ENCODE assay signal across 9 cellular contexts in genomic region chr7:94087664-94088352, GRCh38.
A peak's percentile ranks its signal among the peaks of the same experiment; 100 is the strongest.
DNase-seq lines count a peak whose midpoint lies in the region; ATAC-seq and TF ChIP-seq lines count a peak whose summit lies in the region.
"Had no signal": no experiment of that assay in that cellular context is flagged by ENCODE, and none has a peak within 500 bp of the region (broad histone marks: within the 10 kb centered on the region; RNA-seq: fewer than 3 reads in every experiment).

No MANE protein-coding gene starts in this region.

- H3K27me3 Mint-ChIP-seq in naive thymus-derived CD8-positive, alpha-beta T cell, result peaks cover 9 to 38% (median 26%) of the 10 kb centered on the region in 5 donors

- H3K27me3 ChIP-seq in esophagus squamous epithelium, result no peaks in the 10 kb centered on the region
- H3K27me3 ChIP-seq in thoracic aorta (replicated peaks; ENCODE audit: insufficient read depth), result no peaks in the 10 kb centered on the region

- POLR2A ChIA-PET in naive thymus-derived CD8-positive, alpha-beta T cell (lab: Charles Lee), result no interaction called here

- H3K36me3 Mint-ChIP-seq in naive thymus-derived CD8-positive, alpha-beta T cell, result no peaks in the 10 kb centered on the region

- peak overlapping the region in 5 of 10 donors; percentile 17 to 76 (median 50) for H3K27ac Mint-ChIP-seq in naive thymus-derived CD8-positive, alpha-beta T cell

- ATAC-seq in GM19351 (IDR thresholded peaks at IDR 0.05; ENCODE audit: unreplicated experiment), result peak; percentile 99
- ATAC-seq in HG03378 (IDR thresholded peaks at IDR 0.05; ENCODE audit: unreplicated experiment), result peak; percentile 98
- ATAC-seq in naive thymus-derived CD8-positive, alpha-beta T cell, result peak; percentile 81 to 91
- no peak for ATAC-seq in thoracic aorta (ENCODE audit: insufficient number of reproducible peaks, low FRiP score, low read depth)

- H3K9me3 ChIP-seq in esophagus squamous epithelium (no peaks in the 10 kb centered on the region), thoracic aorta (no peaks in the 10 kb centered on the region)

- H3K36me3 ChIP-seq in esophagus squamous epithelium, result no peaks in the 10 kb centered on the region
- H3K36me3 ChIP-seq in thoracic aorta, result no peaks in the 10 kb centered on the region

- in situ Hi-C loops in Caki2 (cut with HindIII; ENCODE audit: low pct_unique_long_range_greater_than_20kb, low sequenced_read_pairs), result no loop called here

- intact Hi-C loops in esophagus squamous epithelium (cut with DNase I), result loop anchor here (5.0 kb wide), 1 partner anchor 186 kb away; no protein-coding TSS in a partner anchor

- TF ChIP-seq POLR2A in esophagus squamous epithelium (IDR thresholded peaks at IDR 0.05), result no peak

- WGBS in esophagus squamous epithelium, 2 donors, result 13 to 19% methylated on average over 6 of the region's 6 CpGs

- H3K27ac ChIP-seq in esophagus squamous epithelium (no peak overlapping the region), thoracic aorta (no peak overlapping the region)
- H3K27ac ChIP-seq: epithelial cell of prostate had no signal

- H3K4me3 Mint-ChIP-seq in naive thymus-derived CD8-positive, alpha-beta T cell, result peak overlapping the region; percentile 61 to 84 (median 76)

- TF ChIP-seq CTCF in esophagus squamous epithelium (IDR thresholded peaks at IDR 0.05) (peak; percentile 40 to 71 (median 66)), thoracic aorta (IDR thresholded peaks at IDR 0.05) (peak; percentile 56)

- H3K4me1 ChIP-seq in esophagus squamous epithelium (peaks cover 0 to 9% (median 0%) of the 10 kb centered on the region in 3 donors), thoracic aorta (ENCODE audit: control insufficient read depth in 1 of 2, low read depth in 2 of 2) (peaks cover 0 to 6% of the 10 kb centered on the region in 2 donors)

- peak; percentile 65 for DNase-seq in Caki2 (ENCODE audit: low read depth)
- peak; percentile 1 for DNase-seq in NCI-H446 treated with DMSO at 0.1 percent for 48 hours (lab: John Stamatoyannopoulos, UW)
- peak; percentile 10 for DNase-seq in activated CD4-positive, alpha-beta T cell treated with anti-CD3 and anti-CD28 coated beads, Interleukin-2, amount 50 U/mL, for 1 hour
- DNase-seq in esophagus squamous epithelium (lab: John Stamatoyannopoulos, UW), result no peak
- DNase-seq in naive thymus-derived CD8-positive, alpha-beta T cell, result peak in 8 of 10 donors; percentile 4 to 65 (median 41)
- no peak for DNase-seq in thoracic aorta (ENCODE audit: low spot score)

- peaks cover 3 to 6% (median 5%) of the 10 kb centered on the region in 4 donors for H3K4me1 Mint-ChIP-seq in naive thymus-derived CD8-positive, alpha-beta T cell

- no peaks in the 10 kb centered on the region for H3K9me3 Mint-ChIP-seq in naive thymus-derived CD8-positive, alpha-beta T cell

- peak overlapping the region in 3 of 4 donors; percentile 13 to 46 (median 14) for H3K4me3 ChIP-seq in esophagus squamous epithelium
- H3K4me3 ChIP-seq in thoracic aorta, result peak overlapping the region; percentile 31

Comparison
In these comparisons a context has a peak if more than half of its experiments do, and no peak if none do; other contexts are left out.
1. DNase-seq: peak in Caki2 (single experiment), NCI-H446 treated with DMSO at 0.1 percent for 48 hours (single experiment), activated CD4-positive, alpha-beta T cell treated with anti-CD3 and anti-CD28 coated beads, Interleukin-2, amount 50 U/mL, for 1 hour (single experiment) and naive thymus-derived CD8-positive, alpha-beta T cell (8 of 10); none in esophagus squamous epithelium (single experiment) and thoracic aorta (single experiment).